21 cellular contexts compared by ENCODE assay signal in genomic region chr20:14259691-14260090, GRCh38.
A peak's percentile ranks its signal among the peaks of the same experiment; 100 is the strongest.
DNase-seq lines count a peak whose midpoint lies in the region; FAIRE-seq and TF ChIP-seq lines count a peak whose summit lies in the region.
"Had no signal": no experiment of that assay in that cellular context is flagged by ENCODE, and none has a peak within 500 bp of the region (broad histone marks: within the 10 kb centered on the region; RNA-seq: fewer than 3 reads in every experiment).

No MANE protein-coding gene starts in this region.

- peaks cover 6% of the 10 kb centered on the region for H3K4me1 Mint-ChIP-seq in astrocyte (ENCODE audit: low read depth, unreplicated experiment)
- H3K4me1 Mint-ChIP-seq: CD14-positive monocyte had no signal

- WGBS in tibial nerve, 2 donors, result 36 to 57% methylated on average over 1 of the region's 1 CpG

- no peak overlapping the region for H3K4me3 Mint-ChIP-seq in astrocyte (ENCODE audit: unreplicated experiment)
- H3K4me3 Mint-ChIP-seq: CD14-positive monocyte had no signal

- no peaks in the 10 kb centered on the region for H3K9me3 ChIP-seq in astrocyte (ENCODE audit: insufficient read depth, low read depth, low read length)
- H3K9me3 ChIP-seq in tibial nerve, result no peaks in the 10 kb centered on the region
- H3K9me3 ChIP-seq: Caco-2 had no signal

- no peak overlapping the region for H3K27ac Mint-ChIP-seq in astrocyte (ENCODE audit: unreplicated experiment)
- H3K27ac Mint-ChIP-seq: CD14-positive monocyte had no signal

- H3K79me2 ChIP-seq in astrocyte (ENCODE audit: insufficient read depth, low read length), result no peaks in the 10 kb centered on the region

- H3K27me3 ChIP-seq in astrocyte (ENCODE audit: insufficient read depth, low read length), result no peaks in the 10 kb centered on the region
- H3K27me3 ChIP-seq in tibial nerve, result no peaks in the 10 kb centered on the region

- no peak for TF ChIP-seq EP300 in tibial nerve (IDR thresholded peaks at IDR 0.05)

- no peaks in the 10 kb centered on the region for H4K20me1 ChIP-seq in astrocyte (ENCODE audit: insufficient read depth, low read length)

- H3K36me3 Mint-ChIP-seq in astrocyte (ENCODE audit: low read depth, unreplicated experiment), result no peaks in the 10 kb centered on the region
- H3K36me3 Mint-ChIP-seq: CD14-positive monocyte had no signal

- no peak for FAIRE-seq in astrocyte (lab: Jason Lieb, UNC)
- FAIRE-seq: GM19239 had no signal

- H3K4me1 ChIP-seq in astrocyte (ENCODE audit: insufficient read depth, low read length) (no peaks in the 10 kb centered on the region), tibial nerve (no peaks in the 10 kb centered on the region)

- H3K4me2 ChIP-seq in astrocyte (ENCODE audit: low read length), result no peak overlapping the region
- H3K4me2 ChIP-seq: PC-9 had no signal

- no peak overlapping the region for H3K9ac ChIP-seq in astrocyte (ENCODE audit: low read length)

- H3K9me3 Mint-ChIP-seq in astrocyte (ENCODE audit: unreplicated experiment), result no peaks in the 10 kb centered on the region

- peak; percentile 23 for DNase-seq in AG09319 (ENCODE audit: extremely low read depth, low read depth)
- peak; percentile 22 for DNase-seq in HS-5 (ENCODE audit: low read depth)
- DNase-seq in astrocyte (ENCODE audit: low read depth), result peak; percentile 13
- DNase-seq in fibroblast of the conjunctiva (ENCODE audit: low read depth), result peak; percentile 16
- DNase-seq in posterior vena cava (ENCODE audit: low spot score), result no peak
- DNase-seq in hippocampal formation (lab: John Stamatoyannopoulos, UW), result no peak
- no peak for DNase-seq in tibial nerve (ENCODE audit: low spot score in 2 of 2)
- DNase-seq in GM13977 (ENCODE audit: low spot score), result no peak
- DNase-seq: Caco-2, DMS153, EL, H7, KG1, NCI-H146, NCI-H2081 treated with DMSO at 0.1 percent for 48 hours, NCI-H510A, NCI-H774, PC-9 had no signal

- no peak for TF ChIP-seq POLR2A in tibial nerve (IDR thresholded peaks at IDR 0.05)

- no peaks in the 10 kb centered on the region for H3K27me3 Mint-ChIP-seq in astrocyte (ENCODE audit: low read depth, unreplicated experiment)

- intact Hi-C loops in posterior vena cava (cut with DNase I), result no loop called here

- in situ Hi-C loops in GM13977 (cut with MboI; ENCODE audit: low pct_unique_long_range_greater_than_20kb, low sequenced_read_pairs, unreplicated experiment), result no loop called here

- H3K27ac ChIP-seq in astrocyte (ENCODE audit: low read depth, low read length) (no peak overlapping the region), tibial nerve (peak overlapping the region in 1 of 4 donors; percentile 24)
- H3K27ac ChIP-seq: HL-60, PC-9 had no signal

- H3K36me3 ChIP-seq in astrocyte (ENCODE audit: insufficient read depth, low read length) (no peaks in the 10 kb centered on the region), tibial nerve (no peaks in the 10 kb centered on the region)

- no peak overlapping the region for H2AFZ ChIP-seq in astrocyte (ENCODE audit: low read depth, low read length)
- H2AFZ ChIP-seq: PC-9 had no signal

- TF ChIP-seq CTCF in AG09319 (IDR thresholded peaks at IDR 0.05; ENCODE audit: low read depth, low read length) (no peak), astrocyte (IDR thresholded peaks at IDR 0.05; ENCODE audit: insufficient read depth, low read depth, low read length) (no peak), tibial nerve (IDR thresholded peaks at IDR 0.05) (no peak), GM13977 (IDR thresholded peaks at IDR 0.05; ENCODE audit: extremely low read depth, insufficient read depth, missing control alignments) (no peak)

- no peak overlapping the region for H3K4me3 ChIP-seq in astrocyte (ENCODE audit: insufficient read depth, low read depth, low read length)
- no peak overlapping the region for H3K4me3 ChIP-seq in tibial nerve
- H3K4me3 ChIP-seq: PC-9 had no signal

Comparison
In these comparisons a context has a peak if more than half of its experiments do, and no peak if none do; other contexts are left out.
1. DNase-seq: peak in AG09319 (single experiment), HS-5 (single experiment), astrocyte (single experiment) and fibroblast of the conjunctiva (single experiment); none in posterior vena cava (single experiment), hippocampal formation (0 of 2), tibial nerve (0 of 2) and GM13977 (single experiment).